ENCODE assay signal across 1 cellular context in genomic region chr11:65960824-65961266, GRCh38.
TF ChIP-seq lines count a peak whose summit lies in the region.

No MANE protein-coding gene starts in this region.

TF ChIP-seq in K562, 482 proteins besides CTCF, POLR2A, EP300 and RAD21 (continues in another document):
- TF ChIP-seq FOXP1 (CRISPR knock-in tag; IDR thresholded peaks at IDR 0.05) (no peak), CLOCK (CRISPR knock-in tag; IDR thresholded peaks at IDR 0.05; ENCODE audit: borderline replicate concordance) (no peak), ZNF584 (CRISPR knock-in tag; IDR thresholded peaks at IDR 0.05; ENCODE audit: low read depth) (no peak), ZNF830 (CRISPR knock-in tag; IDR thresholded peaks at IDR 0.05) (no peak), CBFA2T3 (IDR thresholded peaks at IDR 0.05) (no peak), MITF (IDR thresholded peaks at IDR 0.05) (no peak), CHD7 (IDR thresholded peaks at IDR 0.05; ENCODE audit: low read depth, low read length) (no peak), SFPQ (IDR thresholded peaks at IDR 0.05; ENCODE audit: low read depth, low read length) (no peak), FOXK2 (conservative IDR thresholded peaks at IDR 0.05 in 1 of 2, IDR thresholded peaks at IDR 0.05 in 1 of 2; ENCODE audit: low read depth in 2 of 2) (no peak), CREB1 (IDR thresholded peaks at IDR 0.05) (no peak), CREB1 (CRISPR knock-in tag; IDR thresholded peaks at IDR 0.05) (no peak), IFI16 (CRISPR knock-in tag; IDR thresholded peaks at IDR 0.05) (no peak), ZNF12 (CRISPR knock-in tag; IDR thresholded peaks at IDR 0.05) (no peak), CHD4 (IDR thresholded peaks at IDR 0.05; ENCODE audit: insufficient read depth, insufficient replicate concordance, low read depth, low read length, poor library complexity, severe bottlenecking) (no peak), KLF13 (tag; IDR thresholded peaks at IDR 0.05; ENCODE audit: borderline replicate concordance, low read depth) (no peak), PREB (CRISPR knock-in tag; IDR thresholded peaks at IDR 0.05) (no peak), E2F6 (IDR thresholded peaks at IDR 0.05; ENCODE audit: borderline replicate concordance in 1 of 2, extremely low read depth in 1 of 2, insufficient read depth in 1 of 2, insufficient read length in 1 of 2, low read depth in 1 of 2, low read length in 1 of 2, poor library complexity in 1 of 2, severe bottlenecking in 1 of 2) (no peak), FOXM1 (IDR thresholded peaks at IDR 0.05; ENCODE audit: low read depth) (no peak), FOXM1 (CRISPR knock-in tag; IDR thresholded peaks at IDR 0.05; ENCODE audit: low read depth) (no peak), BRF2 (IDR thresholded peaks at IDR 0.05; ENCODE audit: borderline replicate concordance, insufficient read depth, insufficient read length) (no peak), RB1 (IDR thresholded peaks at IDR 0.05; ENCODE audit: low read depth) (no peak), ZNF384 (IDR thresholded peaks at IDR 0.05; ENCODE audit: low read depth, low read length) (0 out of 2 replicates have a peak, but pooled peaks have one; percentile 14), STAT5A (IDR thresholded peaks at IDR 0.05; ENCODE audit: borderline replicate concordance, low read length) (no peak), FOXO4 (CRISPR knock-in tag; IDR thresholded peaks at IDR 0.05) (no peak), HDAC3 (IDR thresholded peaks at IDR 0.05; ENCODE audit: borderline replicate concordance, partially characterized antibody) (no peak), KLF16 (IDR thresholded peaks at IDR 0.05) (no peak), NKRF (IDR thresholded peaks at IDR 0.05; ENCODE audit: borderline replicate concordance) (peak; percentile 26; the same call in 1 of the 2 replicates), GTF2B (IDR thresholded peaks at IDR 0.05; ENCODE audit: extremely low read depth, insufficient read length) (no peak)
